In the genomic region with DNA sequence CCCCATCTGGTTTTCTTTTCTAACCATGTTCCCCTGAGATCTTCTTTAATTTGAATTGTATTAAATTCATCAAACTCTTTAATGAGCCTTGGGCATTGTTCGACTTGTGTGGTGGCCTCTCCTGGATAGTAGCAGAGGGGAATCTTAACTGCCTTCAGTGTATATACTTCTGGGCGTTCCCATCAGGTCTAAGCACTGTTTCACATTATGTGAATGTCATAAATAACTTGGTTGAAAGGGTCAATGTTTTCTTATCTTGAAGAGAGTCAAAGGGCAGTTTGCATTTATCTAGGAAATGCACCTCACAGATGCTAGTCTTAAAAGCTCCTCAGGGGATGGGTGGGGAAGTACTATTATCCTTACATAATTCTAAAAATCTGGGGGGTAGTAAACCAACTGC, we compare ENCODE assay signal across 26 cellular contexts.
"Had no signal": no experiment of that assay in that cellular context is flagged by ENCODE, and none has a peak within 500 bp of the region (broad histone marks: within the 10 kb centered on the region; RNA-seq: fewer than 3 reads in every experiment).

No MANE protein-coding gene starts in this region.

- H3K4me3 Mint-ChIP-seq: activated naive CD8-positive, alpha-beta T cell; natural killer cell; T-helper 2 cell treated with Interferon-gamma antibody and Interleukin-4, amounts not matched to agents 5 μg/mL and 100 μg/mL, for 36 hours had no signal

- H3K27ac Mint-ChIP-seq: activated naive CD8-positive, alpha-beta T cell; natural killer cell; T-helper 2 cell treated with Interferon-gamma antibody and Interleukin-4, amounts not matched to agents 5 μg/mL and 100 μg/mL, for 36 hours had no signal

- H3K27ac ChIP-seq: adrenal gland, body of pancreas, cardiac muscle cell, spleen had no signal

- H3K36me3 ChIP-seq: adrenal gland, cardiac muscle cell, heart right ventricle, spleen, tibial nerve had no signal

- H3K4me1 ChIP-seq: adrenal gland, body of pancreas, spleen had no signal

- H3K27me3 Mint-ChIP-seq: activated naive CD8-positive, alpha-beta T cell had no signal

- H3K36me3 Mint-ChIP-seq: activated naive CD8-positive, alpha-beta T cell; natural killer cell had no signal

- ATAC-seq: body of pancreas, esophagus mucosa, left ventricle myocardium superior, natural killer cell had no signal

- DNase-seq: activated CD4-positive, alpha-beta T cell treated with anti-CD3 and anti-CD28 coated beads for 4 hours; activated CD4-positive, alpha-beta T cell treated with anti-CD3 and anti-CD28 coated beads, Interleukin-2, amount 50 U/mL, for 48 hours; activated CD4-positive, CD25-positive, alpha-beta regulatory T cell; activated CD8-positive, alpha-beta memory T cell treated with anti-CD3 and anti-CD28 coated beads for 24 hours; activated effector memory CD4-positive, alpha-beta T cell treated with Interleukin-2 at 50 U/mL for 16 hours; activated naive CD4-positive, alpha-beta T cell treated with Interleukin-2 at 50 U/mL for 16 hours; adrenal gland; aorta; body of pancreas; cortex of kidney; heart right ventricle; left ventricle myocardium superior; mammary epithelial cell; midbrain; natural killer cell; posterior cingulate gyrus; right cardiac atrium; spleen; stimulated activated naive CD4-positive, alpha-beta T cell; T-helper 1 cell had no signal

- FAIRE-seq: islet of Langerhans had no signal

- H3K27me3 ChIP-seq: adrenal gland, body of pancreas, cardiac muscle cell, heart right ventricle, spleen, tibial nerve had no signal

- H3K9me3 ChIP-seq: adrenal gland, body of pancreas, tibial nerve had no signal

- H3K4me1 Mint-ChIP-seq: natural killer cell had no signal

- H3K4me3 ChIP-seq: adrenal gland, body of pancreas, cardiac muscle cell, heart right ventricle, spleen, tibial nerve had no signal
